Comparison of ENCODE assay signal across 8 cellular contexts in the genomic region with DNA sequence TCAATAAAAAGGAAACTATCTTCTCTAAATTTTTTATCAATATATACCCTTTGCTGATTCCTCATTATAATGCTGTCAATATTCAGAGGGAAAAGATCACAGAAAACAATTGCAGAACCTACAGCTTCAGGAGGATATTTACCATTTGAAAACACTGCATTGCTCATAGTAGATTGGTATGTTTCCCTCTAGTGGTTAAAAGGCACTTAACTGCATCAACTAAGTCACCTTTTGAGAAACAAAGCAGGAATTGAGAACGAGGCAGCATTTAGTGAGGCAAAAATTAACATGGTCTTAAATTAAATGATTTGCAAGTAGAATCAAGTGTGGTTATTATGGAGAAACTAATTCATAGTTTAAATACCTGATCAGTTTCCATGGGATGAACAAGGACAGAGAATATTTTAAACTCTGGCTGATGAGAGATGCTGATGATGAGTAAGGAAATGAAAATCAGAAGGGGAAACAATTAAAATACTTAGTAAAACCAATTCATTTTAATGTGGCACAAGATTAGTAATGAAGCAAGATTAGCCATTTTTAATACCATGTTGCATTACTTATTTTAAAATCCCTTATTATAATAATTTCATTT.
DNase-seq lines count a peak whose midpoint lies in the region; ATAC-seq and TF ChIP-seq lines count a peak whose summit lies in the region.

No MANE protein-coding gene starts in this region.

- intact Hi-C loops in CD8-positive, alpha-beta T cell (cut with DNase I, micrococcal nuclease), result no loop called here
- intact Hi-C loops in left ventricle myocardium superior (cut with micrococcal nuclease), result no loop called here

- H3K27me3 Mint-ChIP-seq in CD8-positive, alpha-beta T cell (ENCODE audit: low read depth), result no peaks in the 10 kb centered on the region

- no peaks in the 10 kb centered on the region for H3K4me1 Mint-ChIP-seq in CD8-positive, alpha-beta T cell (ENCODE audit: low read depth)

- H3K36me3 ChIP-seq in CD8-positive, alpha-beta T cell (ENCODE audit: insufficient read depth, low read length), result no peaks in the 10 kb centered on the region

- no peak for TF ChIP-seq CTCF in CD8-positive, alpha-beta T cell (IDR thresholded peaks at IDR 0.05)

- H3K4me1 ChIP-seq in CD8-positive, alpha-beta T cell (ENCODE audit: insufficient read depth, low read length), result no peaks in the 10 kb centered on the region

- H3K9me3 Mint-ChIP-seq in CD8-positive, alpha-beta T cell, result no peaks in the 10 kb centered on the region

- no peak overlapping the region for H3K4me3 ChIP-seq in CD8-positive, alpha-beta T cell (ENCODE audit: low read depth, low read length)

- no peaks in the 10 kb centered on the region for H3K36me3 Mint-ChIP-seq in CD8-positive, alpha-beta T cell

- no peaks in the 10 kb centered on the region for H3K27me3 ChIP-seq in CD8-positive, alpha-beta T cell (ENCODE audit: insufficient read depth, low read length)

- no peak overlapping the region for H3K27ac ChIP-seq in CD8-positive, alpha-beta T cell (ENCODE audit: low read depth, low read length)

- POLR2A ChIA-PET in CD8-positive, alpha-beta T cell (lab: Charles Lee), result no interaction called here

- peak; percentile 62 for DNase-seq in DMS53 treated with DMSO at 0.1 percent for 48 hours (lab: John Stamatoyannopoulos, UW; ENCODE audit: unreplicated experiment)
- DNase-seq in NCI-H446 treated with DMSO at 0.1 percent for 48 hours (lab: John Stamatoyannopoulos, UW), result peak; percentile 64
- DNase-seq in dermis microvascular lymphatic vessel endothelial cell (ENCODE audit: low read depth in 2 of 2), result peak; percentile 32 to 41
- peak; percentile 28 for DNase-seq in retina
- no peak for DNase-seq in CD8-positive, alpha-beta T cell
- no peak for DNase-seq in GM19240 (ENCODE audit: insufficient read length, low spot score)
- DNase-seq in left ventricle myocardium superior, result no peak

- H3K9me3 ChIP-seq in CD8-positive, alpha-beta T cell (ENCODE audit: low read length), result no peaks in the 10 kb centered on the region

- no peak overlapping the region for H3K4me3 Mint-ChIP-seq in CD8-positive, alpha-beta T cell

- CTCF ChIA-PET in CD8-positive, alpha-beta T cell (lab: Charles Lee), result no interaction called here

- peak; percentile 79 for ATAC-seq in HG02981 (IDR thresholded peaks at IDR 0.05; ENCODE audit: unreplicated experiment)
- no peak for ATAC-seq in CD8-positive, alpha-beta T cell
- ATAC-seq in left ventricle myocardium superior, result no peak

- H3K27ac Mint-ChIP-seq in CD8-positive, alpha-beta T cell, result no peak overlapping the region

Comparison
In these comparisons a context has a peak if more than half of its experiments do, and no peak if none do; other contexts are left out.
1. DNase-seq: peak in DMS53 treated with DMSO at 0.1 percent for 48 hours (single experiment), NCI-H446 treated with DMSO at 0.1 percent for 48 hours (single experiment), dermis microvascular lymphatic vessel endothelial cell (2 of 2) and retina (single experiment); none in CD8-positive, alpha-beta T cell (0 of 7), GM19240 (single experiment) and left ventricle myocardium superior (single experiment).